ENCODE assay signal across 22 cellular contexts in the genomic region with DNA sequence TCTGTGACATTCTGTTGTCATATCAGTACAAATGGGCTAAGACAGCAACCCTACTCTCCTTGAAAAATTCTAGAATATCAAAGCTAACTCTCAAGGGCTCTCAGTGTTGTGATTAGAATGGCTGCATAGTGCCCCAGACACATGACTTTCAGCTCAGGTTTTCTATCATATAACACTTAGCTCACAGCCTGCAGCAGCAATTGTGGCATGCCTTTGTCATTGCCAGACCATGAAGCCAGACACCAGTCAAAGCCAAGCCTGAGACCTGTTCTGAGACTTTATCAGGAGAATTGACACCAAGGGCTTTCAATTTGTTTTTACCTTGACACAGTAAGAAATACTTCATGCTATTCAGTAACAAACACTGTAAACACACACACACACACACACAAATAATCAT.
"Had no signal": no experiment of that assay in that cellular context is flagged by ENCODE, and none has a peak within 500 bp of the region (broad histone marks: within the 10 kb centered on the region; RNA-seq: fewer than 3 reads in every experiment).

No MANE protein-coding gene starts in this region.

- H3K9me3 ChIP-seq: colonic mucosa, esophagus squamous epithelium, gastrocnemius medialis, gastroesophageal sphincter, heart left ventricle, heart right ventricle had no signal

- DNase-seq: colonic mucosa; dermis blood vessel endothelial cell; dorsolateral prefrontal cortex; effector CD4-positive, alpha-beta T cell; effector CD8-positive, alpha-beta T cell; effector memory CD4-positive, alpha-beta T cell; effector memory CD8-positive, alpha-beta T cell; endodermal cell; erythroblast; esophagus squamous epithelium; foreskin fibroblast; foreskin keratinocyte; foreskin melanocyte; gastrocnemius medialis; glutamatergic neuron; head of caudate nucleus; heart left ventricle; heart right ventricle had no signal

- ATAC-seq: effector memory CD8-positive, alpha-beta T cell; esophagus mucosa; foreskin keratinocyte; gastrocnemius medialis; gastroesophageal sphincter; heart right ventricle had no signal

- H3K4me3 ChIP-seq: colonic mucosa, coronary artery, dorsolateral prefrontal cortex, esophagus squamous epithelium, gastrocnemius medialis, gastroesophageal sphincter, heart left ventricle, heart right ventricle had no signal

- H3K27me3 ChIP-seq: colonic mucosa, dorsolateral prefrontal cortex, esophagus squamous epithelium, foreskin keratinocyte, gastrocnemius medialis, gastroesophageal sphincter, heart left ventricle, heart right ventricle had no signal

- H3K36me3 ChIP-seq: colonic mucosa, esophagus squamous epithelium, gastrocnemius medialis, gastroesophageal sphincter, heart left ventricle, heart right ventricle had no signal

- H3K4me1 ChIP-seq: colonic mucosa, esophagus squamous epithelium, foreskin keratinocyte, gastrocnemius medialis, gastroesophageal sphincter, heart left ventricle, heart right ventricle had no signal

- H3K27ac ChIP-seq: colonic mucosa, coronary artery, dorsolateral prefrontal cortex, epithelial cell of prostate, esophagus squamous epithelium, foreskin keratinocyte, gastrocnemius medialis, gastroesophageal sphincter, heart left ventricle, heart right ventricle had no signal
